ENCODE assay signal across 11 cellular contexts in genomic region chr16:3822366-3823045, GRCh38. TPM values are rescaled to one million over a fixed set of nuclear protein-coding genes. Genes with fewer than 3 reads are reported as not detected.
A peak's percentile ranks its signal among the peaks of the same experiment; 100 is the strongest.
DNase-seq lines count a peak whose midpoint lies in the region; ATAC-seq and TF ChIP-seq lines count a peak whose summit lies in the region.
"Had no signal": no experiment of that assay in that cellular context is flagged by ENCODE, and none has a peak within 500 bp of the region (broad histone marks: within the 10 kb centered on the region; RNA-seq: fewer than 3 reads in every experiment).

No MANE protein-coding gene starts in this region.

- ATAC-seq in HG03432 (IDR thresholded peaks at IDR 0.05; ENCODE audit: unreplicated experiment) (no peak), left colon (no peak)

- TF ChIP-seq EP300 in ovary (IDR thresholded peaks at IDR 0.05): no peak

- H3K4me2 ChIP-seq in smooth muscle cell: no peak overlapping the region

- H3K36me3 ChIP-seq in SK-N-MC (ENCODE audit: insufficient read depth, low read length): peaks cover under 1% of the 10 kb centered on the region; the same call in 1 of the 2 replicates
- no peaks in the 10 kb centered on the region for H3K36me3 ChIP-seq in smooth muscle cell (ENCODE audit: low read depth)
- no peaks in the 10 kb centered on the region for H3K36me3 ChIP-seq in ovary
- H3K36me3 ChIP-seq: brain microvascular endothelial cell, upper lobe of left lung had no signal

- H3K9me3 ChIP-seq in SK-N-MC (ENCODE audit: low read depth, low read length) (no peaks in the 10 kb centered on the region), smooth muscle cell (replicated peaks; ENCODE audit: low read depth) (no peaks in the 10 kb centered on the region), ovary (no peaks in the 10 kb centered on the region)
- H3K9me3 ChIP-seq: upper lobe of left lung had no signal

- TF ChIP-seq CTCF in fibroblast of villous mesenchyme (IDR thresholded peaks at IDR 0.05; ENCODE audit: insufficient read depth, low read depth, low read length) (no peak), smooth muscle cell (IDR thresholded peaks at IDR 0.05; ENCODE audit: borderline replicate concordance, insufficient read depth, poor library complexity, severe bottlenecking) (no peak), ovary (IDR thresholded peaks at IDR 0.05) (no peak)

- H2AFZ ChIP-seq in smooth muscle cell (ENCODE audit: low read depth): no peak overlapping the region

- H3K4me1 ChIP-seq in smooth muscle cell (ENCODE audit: low read depth) (peaks cover 20% of the 10 kb centered on the region), ovary (ENCODE audit: insufficient read depth) (peaks cover 42% of the 10 kb centered on the region)

- peaks cover 11% of the 10 kb centered on the region for H3F3A ChIP-seq in smooth muscle cell (ENCODE audit: low read depth)

- 69% methylated on average over 11 of the region's 11 CpGs for WGBS in smooth muscle cell (ENCODE audit: low lambda C conversion rate)
- 39 to 48% (median 48%) methylated on average over 11 of the region's 11 CpGs for WGBS in ovary, 3 donors

- H3K4me3 ChIP-seq in SK-N-MC: no peak overlapping the region
- H3K4me3 ChIP-seq in fibroblast of villous mesenchyme (ENCODE audit: low read depth, low read length): no peak overlapping the region
- no peak overlapping the region for H3K4me3 ChIP-seq in smooth muscle cell
- no peak overlapping the region for H3K4me3 ChIP-seq in ovary
- H3K4me3 ChIP-seq: upper lobe of left lung had no signal

- intact Hi-C loops in ovary (cut with DNase I): no loop called here
- intact Hi-C loops in left colon (cut with DNase I, micrococcal nuclease): no loop called here

- peak overlapping the region; percentile 18; the same call in 1 of the 2 replicates for H3K27ac ChIP-seq in SK-N-MC
- peak overlapping the region; percentile 22 for H3K27ac ChIP-seq in smooth muscle cell (ENCODE audit: low read depth)
- H3K27ac ChIP-seq in ovary: no peak overlapping the region
- H3K27ac ChIP-seq: brain microvascular endothelial cell had no signal

- H3K27me3 ChIP-seq in smooth muscle cell (ENCODE audit: low read depth): no peaks in the 10 kb centered on the region
- H3K27me3 ChIP-seq in ovary: no peaks in the 10 kb centered on the region
- H3K27me3 ChIP-seq: brain microvascular endothelial cell, upper lobe of left lung had no signal

- no peak overlapping the region for H3K9ac ChIP-seq in SK-N-MC (ENCODE audit: insufficient read length)
- no peak overlapping the region for H3K9ac ChIP-seq in smooth muscle cell (ENCODE audit: low read depth)

- DNase-seq in NCI-H748 (lab: John Stamatoyannopoulos, UW; ENCODE audit: unreplicated experiment): peak; percentile 4
- DNase-seq in NCI-H748 treated with DMSO at 0.1 percent for 48 hours (lab: John Stamatoyannopoulos, UW): no peak
- DNase-seq in SK-N-MC (ENCODE audit: low read depth, low spot score): no peak
- peak; percentile 75 for DNase-seq in fibroblast of villous mesenchyme (ENCODE audit: low read depth)
- DNase-seq in smooth muscle cell (lab: John Stamatoyannopoulos, UW; ENCODE audit: unreplicated experiment): no peak
- no peak for DNase-seq in ovary
- DNase-seq in left colon: no peak
- DNase-seq: brain microvascular endothelial cell; stimulated activated CD4-positive, alpha-beta T cell treated with anti-CD3 and anti-CD28 coated beads, Interleukin-4, amount 100 ng/mL, for 24 hours; upper lobe of left lung had no signal

- peaks cover 99% of the 10 kb centered on the region for H3K79me2 ChIP-seq in smooth muscle cell (ENCODE audit: low read depth)

- TF ChIP-seq POLR2A in ovary (IDR thresholded peaks at IDR 0.05): no peak

- peaks cover 100% of the 10 kb centered on the region for H4K20me1 ChIP-seq in smooth muscle cell (ENCODE audit: low read depth)

RNA-seq across cellular contexts. Expression of gene CREBBP, which starts 58.0 kb away (rescaled TPM):
- total RNA-seq in fibroblast of villous mesenchyme (27.4 and 32.0 TPM in 2 replicates), smooth muscle cell (16.9 and 19.6 TPM in 2 replicates), ovary (10 to 100 TPM; 50.3 to 94.5 (median 78.3) TPM), left colon (10 to 100 TPM; 59.3 to 60.7 TPM)
- polyA plus RNA-seq in smooth muscle cell (14.3 and 24.9 TPM in 2 replicates), ovary (10 to 100 TPM; 35.6 to 81.5 TPM)

Comparison
In these comparisons a context has a peak if more than half of its experiments do, and no peak if none do; other contexts are left out.
1. DNase-seq: peak in NCI-H748 (single experiment) and fibroblast of villous mesenchyme (single experiment); none in NCI-H748 treated with DMSO at 0.1 percent for 48 hours (single experiment), SK-N-MC (single experiment), smooth muscle cell (single experiment), ovary (0 of 5) and left colon (0 of 2).
2. H3K27ac ChIP-seq: peak in SK-N-MC (single experiment) and smooth muscle cell (single experiment); none in ovary (0 of 2).